In genomic region chr15:77282333-77282732, GRCh38 we compare ENCODE assay signal across 13 cellular contexts.
DNase-seq lines count a peak whose midpoint lies in the region; ATAC-seq, FAIRE-seq and TF ChIP-seq lines count a peak whose summit lies in the region.
"Had no signal": no experiment of that assay in that cellular context is flagged by ENCODE, and none has a peak within 500 bp of the region (broad histone marks: within the 10 kb centered on the region; RNA-seq: fewer than 3 reads in every experiment).

No MANE protein-coding gene starts in this region.

- H3K9me3 Mint-ChIP-seq in activated naive CD8-positive, alpha-beta T cell treated with anti-CD3 and anti-CD28 coated beads, Interleukin-2, amount 50 U/mL, for 24 hours = no peaks in the 10 kb centered on the region
- H3K9me3 Mint-ChIP-seq: activated CD4-positive, alpha-beta memory T cell treated with anti-CD3 and anti-CD28 coated beads, Interleukin-2, amount 10 ng/mL, durations not matched to agents 7 days and 5 days had no signal

- no peaks in the 10 kb centered on the region for H4K20me1 ChIP-seq in H1 (replicated peaks in 1 of 2; ENCODE audit: control insufficient read depth in 1 of 2, insufficient read depth in 2 of 2, low read length in 2 of 2)

- WGBS in H1 (ENCODE audit: extremely low coverage in 1 of 2, insufficient coverage in 1 of 2, insufficient read length in 1 of 2, insufficient replicate concordance in 2 of 2, low coverage in 1 of 2, low lambda C conversion rate in 2 of 2, missing lambda C conversion rate in 1 of 2), 2 experiments = 18% methylated on average over 2 of the region's 2 CpGs; no CpG with 5 or more reads in 1 of the 2 experiments
- WGBS in aorta, 2 donors = 25 to 28% methylated on average over 2 of the region's 2 CpGs

- POLR2A ChIA-PET in H1 (lab: Charles Lee; ENCODE audit: partially characterized antibody) = no interaction called here

- peak overlapping the region in 1 of 4 experiments; percentile 8; a peak in 1 of 7 replicates for H3K9ac ChIP-seq in H1 (replicated peaks in 1 of 4; ENCODE audit: extremely low read depth in 1 of 4, low read depth in 3 of 4, low read length in 3 of 4)

- TF ChIP-seq EP300 in H1 (IDR thresholded peaks at IDR 0.05; ENCODE audit: borderline replicate concordance in 1 of 2, low read depth in 2 of 2, low read length in 2 of 2) = no peak

- H2BK15ac ChIP-seq in H1 (ENCODE audit: low read length) = no peak overlapping the region

- H3K4me3 Mint-ChIP-seq in activated naive CD8-positive, alpha-beta T cell treated with anti-CD3 and anti-CD28 coated beads, Interleukin-2, amount 50 U/mL, for 24 hours = no peak overlapping the region
- H3K4me3 Mint-ChIP-seq: activated CD4-positive, alpha-beta memory T cell treated with anti-CD3 and anti-CD28 coated beads, Interleukin-2, amount 10 ng/mL, durations not matched to agents 7 days and 5 days had no signal

- H3K56ac ChIP-seq in H1 (replicated peaks; ENCODE audit: insufficient read length, low read depth, low read length) = no peak overlapping the region

- no peak overlapping the region for H2AFZ ChIP-seq in H1 (ENCODE audit: low read length)

- no peak overlapping the region for H2BK5ac ChIP-seq in H1 (ENCODE audit: low read depth, low read length)

- H2BK120ac ChIP-seq in H1 (replicated peaks; ENCODE audit: low read depth, low read length) = no peak overlapping the region

- H3K27me3 ChIP-seq in right atrium auricular region (no peaks in the 10 kb centered on the region), H1 (replicated peaks in 1 of 4; ENCODE audit: control insufficient read depth in 3 of 4, extremely low read depth in 1 of 4, insufficient read depth in 3 of 4, low read length in 3 of 4) (no peaks in the 10 kb centered on the region), aorta (ENCODE audit: control insufficient read depth in 1 of 2, insufficient read depth in 2 of 2, low read length in 1 of 2) (no peaks in the 10 kb centered on the region)
- H3K27me3 ChIP-seq: suprapubic skin had no signal

- H3K4me2 ChIP-seq in H1 (ENCODE audit: insufficient read depth in 1 of 2, low read depth in 2 of 2, low read length in 2 of 2) = peak overlapping the region in 1 of 2 experiments; percentile 12; a peak in 1 of 4 replicates

- no peak overlapping the region for H3K14ac ChIP-seq in H1 (ENCODE audit: insufficient read length)

- no peak overlapping the region for H3K4ac ChIP-seq in H1 (replicated peaks; ENCODE audit: insufficient read length, low read depth, low read length)

- H3K4me3 ChIP-seq in right atrium auricular region (no peak overlapping the region), H1 (ENCODE audit: extremely low read depth in 1 of 4, insufficient read depth in 2 of 4, low read depth in 3 of 4, low read length in 4 of 4) (no peak overlapping the region), aorta (ENCODE audit: low read length in 2 of 2) (no peak overlapping the region), mucosa of descending colon (no peak overlapping the region)
- H3K4me3 ChIP-seq: suprapubic skin had no signal

- H4K5ac ChIP-seq in H1 (ENCODE audit: insufficient read length, low read depth, low read length) = peak overlapping the region; percentile 59

- H3K4me1 ChIP-seq in right atrium auricular region = no peaks in the 10 kb centered on the region
- peaks cover 0 to 7% (median 2%) of the 10 kb centered on the region in 4 experiments; a peak in 3 of 7 replicates for H3K4me1 ChIP-seq in H1 (replicated peaks in 1 of 4; ENCODE audit: control insufficient read depth in 3 of 4, insufficient read depth in 4 of 4, low read length in 3 of 4)
- H3K4me1 ChIP-seq in aorta (ENCODE audit: control insufficient read depth in 1 of 2, insufficient read depth in 2 of 2, low read length in 2 of 2) = no peaks in the 10 kb centered on the region
- no peaks in the 10 kb centered on the region for H3K4me1 ChIP-seq in mucosa of descending colon (ENCODE audit: low read depth)

- no peak overlapping the region for H3K23ac ChIP-seq in H1 (ENCODE audit: insufficient read length)

- peak; percentile 50 for DNase-seq in Right ventricle myocardium inferior (ENCODE audit: missing footprints)
- DNase-seq in right atrium auricular region (ENCODE audit: low spot score) = no peak
- DNase-seq in H1 (ENCODE audit: low read depth in 1 of 2, low spot score in 2 of 2) = peak in 1 of 2 experiments; percentile 34
- peak; percentile 12 for DNase-seq in left kidney (ENCODE audit: low read depth, low spot score)
- peak in 1 of 2 donors; percentile 57 for DNase-seq in aorta
- no peak for DNase-seq in mucosa of descending colon
- DNase-seq in activated naive CD8-positive, alpha-beta T cell treated with anti-CD3 and anti-CD28 coated beads, Interleukin-2, amount 50 U/mL, for 24 hours = no peak
- no peak for DNase-seq in inferior parietal cortex (ENCODE audit: extremely low spot score)
- DNase-seq: activated CD4-positive, alpha-beta memory T cell treated with anti-CD3 and anti-CD28 coated beads, Interleukin-2, amount 10 ng/mL, durations not matched to agents 7 days and 5 days; NCI-H2171 treated with DMSO at 0.1 percent for 48 hours had no signal

- no peaks in the 10 kb centered on the region for H3K23me2 ChIP-seq in H1 (ENCODE audit: low read depth, low read length)

- no peak overlapping the region for H3K27ac Mint-ChIP-seq in activated naive CD8-positive, alpha-beta T cell treated with anti-CD3 and anti-CD28 coated beads, Interleukin-2, amount 50 U/mL, for 24 hours
- H3K27ac Mint-ChIP-seq: activated CD4-positive, alpha-beta memory T cell treated with anti-CD3 and anti-CD28 coated beads, Interleukin-2, amount 10 ng/mL, durations not matched to agents 7 days and 5 days had no signal

- no peak overlapping the region for H3K18ac ChIP-seq in H1 (ENCODE audit: extremely low read depth, low read length)

- H3K4me1 Mint-ChIP-seq in activated naive CD8-positive, alpha-beta T cell treated with anti-CD3 and anti-CD28 coated beads, Interleukin-2, amount 50 U/mL, for 24 hours = peaks cover 4% of the 10 kb centered on the region
- H3K4me1 Mint-ChIP-seq: activated CD4-positive, alpha-beta memory T cell treated with anti-CD3 and anti-CD28 coated beads, Interleukin-2, amount 10 ng/mL, durations not matched to agents 7 days and 5 days had no signal

- ATAC-seq in Right ventricle myocardium inferior (no peak), aorta (ENCODE audit: low FRiP score) (peak; percentile 66), mucosa of descending colon (no peak)
- ATAC-seq in activated naive CD8-positive, alpha-beta T cell treated with anti-CD3 and anti-CD28 coated beads, Interleukin-2, amount 50 U/mL, for 24 hours = no peak
- ATAC-seq: esophagus mucosa had no signal

- H3K27ac ChIP-seq in right atrium auricular region = no peak overlapping the region
- no peak overlapping the region for H3K27ac ChIP-seq in H1 (ENCODE audit: low read depth, low read length)
- H3K27ac ChIP-seq in aorta (ENCODE audit: low read depth in 1 of 2, low read length in 2 of 2) = no peak overlapping the region
- H3K27ac ChIP-seq: 22Rv1 had no signal

- H3K36me3 ChIP-seq in right atrium auricular region = peaks cover 5% of the 10 kb centered on the region
- no peaks in the 10 kb centered on the region; a peak in 2 of 8 replicates for H3K36me3 ChIP-seq in H1 (ENCODE audit: control insufficient read depth in 2 of 4, insufficient read depth in 4 of 4, low read length in 3 of 4)
- no peaks in the 10 kb centered on the region for H3K36me3 ChIP-seq in aorta (ENCODE audit: control insufficient read depth in 1 of 2, insufficient read depth in 2 of 2, low read length in 1 of 2)
- no peaks in the 10 kb centered on the region for H3K36me3 ChIP-seq in mucosa of descending colon (ENCODE audit: low read depth)

- no peak overlapping the region for H2BK20ac ChIP-seq in H1 (ENCODE audit: low read length)

- no peak overlapping the region for H4K8ac ChIP-seq in H1 (ENCODE audit: extremely low read depth, insufficient read depth, low read length)

- peaks cover 28% of the 10 kb centered on the region for H3K36me3 Mint-ChIP-seq in activated naive CD8-positive, alpha-beta T cell treated with anti-CD3 and anti-CD28 coated beads, Interleukin-2, amount 50 U/mL, for 24 hours (ENCODE audit: low read depth)

- TF ChIP-seq CTCF in right atrium auricular region (IDR thresholded peaks at IDR 0.05) = no peak
- no peak for TF ChIP-seq CTCF in H1 (IDR thresholded peaks at IDR 0.05; ENCODE audit: control extremely low read depth in 1 of 3, insufficient read depth in 1 of 3, low read depth in 1 of 3, low read length in 3 of 3)
- no peak for TF ChIP-seq CTCF in mucosa of descending colon (IDR thresholded peaks at IDR 0.05)

- FAIRE-seq in H1 (lab: Jason Lieb, UNC) = peak; percentile 97

- H3K79me1 ChIP-seq in H1 (ENCODE audit: low read depth, low read length) = no peaks in the 10 kb centered on the region; the same call in 1 of the 2 replicates

- H2AK5ac ChIP-seq in H1 (ENCODE audit: low read depth, low read length) = no peak overlapping the region

- H3K9me3 ChIP-seq in right atrium auricular region (no peaks in the 10 kb centered on the region), H1 (ENCODE audit: insufficient read depth in 2 of 2, low read depth in 1 of 2, low read length in 1 of 2) (no peaks in the 10 kb centered on the region), aorta (ENCODE audit: control insufficient read depth, low read length) (no peaks in the 10 kb centered on the region), mucosa of descending colon (no peaks in the 10 kb centered on the region)
- H3K9me3 ChIP-seq: suprapubic skin had no signal

- no peak overlapping the region for H4K91ac ChIP-seq in H1 (replicated peaks; ENCODE audit: insufficient read length, low read length)

- CTCF ChIA-PET in H1 (lab: Charles Lee; ENCODE audit: partially characterized antibody) = interaction anchor here (0.7 to 2.2 kb wide), 4 partner anchors 163 to 752 kb away, joined by 3 to 9 read pairs (median 4); no protein-coding TSS in a partner anchor

- no peaks in the 10 kb centered on the region for H3K27me3 Mint-ChIP-seq in activated naive CD8-positive, alpha-beta T cell treated with anti-CD3 and anti-CD28 coated beads, Interleukin-2, amount 50 U/mL, for 24 hours
- H3K27me3 Mint-ChIP-seq: activated CD4-positive, alpha-beta memory T cell treated with anti-CD3 and anti-CD28 coated beads, Interleukin-2, amount 10 ng/mL, durations not matched to agents 7 days and 5 days had no signal

- no peak for TF ChIP-seq POLR2A in H1 (IDR thresholded peaks at IDR 0.05; ENCODE audit: control extremely low read depth in 1 of 2, low read depth in 2 of 2, low read length in 2 of 2)

- no peaks in the 10 kb centered on the region for H3K79me2 ChIP-seq in H1 (ENCODE audit: control insufficient read depth in 1 of 2, insufficient read depth in 2 of 2, low read length in 2 of 2)

- intact Hi-C loops in Right ventricle myocardium inferior (cut with DNase I) (no loop called here), aorta (cut with DNase I) (no loop called here), mucosa of descending colon (cut with DNase I, micrococcal nuclease) (no loop called here)

- no peak for TF ChIP-seq RAD21 in H1 (IDR thresholded peaks at IDR 0.05 in 1 of 2, conservative IDR thresholded peaks at IDR 0.05 in 1 of 2; ENCODE audit: low read depth in 2 of 2, low read length in 2 of 2)

- no peak overlapping the region for H2BK12ac ChIP-seq in H1 (ENCODE audit: low read depth, low read length)

TF ChIP-seq in H1, 55 proteins besides CTCF, POLR2A, EP300 and RAD21 (continues in another document):
- no peak for TF ChIP-seq SIN3A (conservative IDR thresholded peaks at IDR 0.05 in 1 of 2, IDR thresholded peaks at IDR 0.05 in 1 of 2; ENCODE audit: low read depth in 1 of 2, low read length in 2 of 2)
- TF ChIP-seq EZH2 (IDR thresholded peaks at IDR 0.05; ENCODE audit: low read depth, low read length, severe bottlenecking) = no peak

Comparison
In these comparisons a context has a peak if more than half of its experiments do, and no peak if none do; other contexts are left out.
1. DNase-seq: peak in Right ventricle myocardium inferior (single experiment) and left kidney (single experiment); none in right atrium auricular region (single experiment), mucosa of descending colon (0 of 3), activated naive CD8-positive, alpha-beta T cell treated with anti-CD3 and anti-CD28 coated beads, Interleukin-2, amount 50 U/mL, for 24 hours (single experiment) and inferior parietal cortex (single experiment).